In the genomic region with DNA sequence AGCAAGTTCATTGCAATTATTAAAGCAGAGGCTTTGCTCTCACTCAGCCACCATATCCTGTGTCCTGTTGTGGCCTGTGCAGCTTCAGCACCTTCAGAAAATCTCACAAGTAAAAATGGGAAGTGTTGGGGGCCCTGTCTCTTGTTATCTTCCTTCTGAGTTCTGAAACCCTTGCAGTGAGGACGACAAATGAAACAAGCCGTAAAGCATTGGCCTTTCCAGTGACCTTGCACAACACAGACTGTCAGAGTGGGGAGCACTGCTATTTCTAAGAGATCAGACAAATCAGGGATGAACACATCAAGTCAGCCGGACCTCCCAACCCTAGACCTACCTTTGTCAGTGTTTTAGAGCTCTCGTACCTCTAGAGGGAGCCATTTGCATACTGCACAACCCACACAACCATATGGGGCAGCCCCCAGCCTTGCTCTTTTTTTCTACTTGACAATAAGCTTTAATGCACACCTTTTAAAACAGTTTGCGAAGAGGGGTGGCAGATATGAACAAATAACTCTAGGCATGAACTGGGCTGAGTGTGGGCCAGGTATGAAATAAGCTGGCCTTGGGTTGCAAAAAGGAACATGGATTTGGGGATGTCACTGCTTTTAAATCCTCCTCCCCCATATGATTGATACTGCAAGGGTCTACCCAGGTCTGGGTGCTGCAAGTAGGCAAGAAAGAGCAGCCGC, we compare ENCODE assay signal across 8 cellular contexts.
DNase-seq lines count a peak whose midpoint lies in the region; ATAC-seq and TF ChIP-seq lines count a peak whose summit lies in the region.

No MANE protein-coding gene starts in this region.

- H3K27ac Mint-ChIP-seq in activated naive CD8-positive, alpha-beta T cell treated with anti-CD3 and anti-CD28 coated beads, Interleukin-2, amount 50 U/mL, for 24 hours = no peak overlapping the region

- peak; percentile 78 for ATAC-seq in activated naive CD8-positive, alpha-beta T cell treated with anti-CD3 and anti-CD28 coated beads, Interleukin-2, amount 50 U/mL, for 24 hours
- ATAC-seq in left ventricle myocardium superior = peak; percentile 82

- H3K4me3 Mint-ChIP-seq in activated naive CD8-positive, alpha-beta T cell treated with anti-CD3 and anti-CD28 coated beads, Interleukin-2, amount 50 U/mL, for 24 hours = no peak overlapping the region

- no peaks in the 10 kb centered on the region for H3K27me3 Mint-ChIP-seq in activated naive CD8-positive, alpha-beta T cell treated with anti-CD3 and anti-CD28 coated beads, Interleukin-2, amount 50 U/mL, for 24 hours

- intact Hi-C loops in left ventricle myocardium superior (cut with micrococcal nuclease) = no loop called here

- DNase-seq in DMS53 (lab: John Stamatoyannopoulos, UW) = peak; percentile 45
- DNase-seq in DMS53 treated with DMSO at 0.1 percent for 48 hours (lab: John Stamatoyannopoulos, UW; ENCODE audit: unreplicated experiment) = no peak
- DNase-seq in H4 (ENCODE audit: low spot score) = peak; percentile 46
- DNase-seq in NCI-H2171 treated with DMSO at 0.1 percent for 48 hours (lab: John Stamatoyannopoulos, UW) = peak; percentile 91
- DNase-seq in activated naive CD8-positive, alpha-beta T cell treated with anti-CD3 and anti-CD28 coated beads, Interleukin-2, amount 50 U/mL, for 24 hours = peak; percentile 14
- no peak for DNase-seq in left ventricle myocardium superior
- DNase-seq in retinal pigment epithelial cell (ENCODE audit: low read depth) = peak; percentile 25
- DNase-seq in activated gamma-delta T cell (lab: John Stamatoyannopoulos, UW) = no peak

- no peaks in the 10 kb centered on the region for H3K4me1 Mint-ChIP-seq in activated naive CD8-positive, alpha-beta T cell treated with anti-CD3 and anti-CD28 coated beads, Interleukin-2, amount 50 U/mL, for 24 hours

- H3K9me3 Mint-ChIP-seq in activated naive CD8-positive, alpha-beta T cell treated with anti-CD3 and anti-CD28 coated beads, Interleukin-2, amount 50 U/mL, for 24 hours = no peaks in the 10 kb centered on the region

- TF ChIP-seq CTCF in retinal pigment epithelial cell (conservative IDR thresholded peaks at IDR 0.05; ENCODE audit: low read depth, low read length) = peak; percentile 88

- H3K36me3 Mint-ChIP-seq in activated naive CD8-positive, alpha-beta T cell treated with anti-CD3 and anti-CD28 coated beads, Interleukin-2, amount 50 U/mL, for 24 hours (ENCODE audit: low read depth) = no peaks in the 10 kb centered on the region

- no peak overlapping the region for H3K4me3 ChIP-seq in retinal pigment epithelial cell (ENCODE audit: low read length)

Comparison
In these comparisons a context has a peak if more than half of its experiments do, and no peak if none do; other contexts are left out.
1. DNase-seq: peak in DMS53 (single experiment), H4 (single experiment), NCI-H2171 treated with DMSO at 0.1 percent for 48 hours (single experiment), activated naive CD8-positive, alpha-beta T cell treated with anti-CD3 and anti-CD28 coated beads, Interleukin-2, amount 50 U/mL, for 24 hours (single experiment) and retinal pigment epithelial cell (single experiment); none in DMS53 treated with DMSO at 0.1 percent for 48 hours (single experiment), left ventricle myocardium superior (single experiment) and activated gamma-delta T cell (single experiment).